ENCODE assay signal across 1 cellular context in the genomic region with DNA sequence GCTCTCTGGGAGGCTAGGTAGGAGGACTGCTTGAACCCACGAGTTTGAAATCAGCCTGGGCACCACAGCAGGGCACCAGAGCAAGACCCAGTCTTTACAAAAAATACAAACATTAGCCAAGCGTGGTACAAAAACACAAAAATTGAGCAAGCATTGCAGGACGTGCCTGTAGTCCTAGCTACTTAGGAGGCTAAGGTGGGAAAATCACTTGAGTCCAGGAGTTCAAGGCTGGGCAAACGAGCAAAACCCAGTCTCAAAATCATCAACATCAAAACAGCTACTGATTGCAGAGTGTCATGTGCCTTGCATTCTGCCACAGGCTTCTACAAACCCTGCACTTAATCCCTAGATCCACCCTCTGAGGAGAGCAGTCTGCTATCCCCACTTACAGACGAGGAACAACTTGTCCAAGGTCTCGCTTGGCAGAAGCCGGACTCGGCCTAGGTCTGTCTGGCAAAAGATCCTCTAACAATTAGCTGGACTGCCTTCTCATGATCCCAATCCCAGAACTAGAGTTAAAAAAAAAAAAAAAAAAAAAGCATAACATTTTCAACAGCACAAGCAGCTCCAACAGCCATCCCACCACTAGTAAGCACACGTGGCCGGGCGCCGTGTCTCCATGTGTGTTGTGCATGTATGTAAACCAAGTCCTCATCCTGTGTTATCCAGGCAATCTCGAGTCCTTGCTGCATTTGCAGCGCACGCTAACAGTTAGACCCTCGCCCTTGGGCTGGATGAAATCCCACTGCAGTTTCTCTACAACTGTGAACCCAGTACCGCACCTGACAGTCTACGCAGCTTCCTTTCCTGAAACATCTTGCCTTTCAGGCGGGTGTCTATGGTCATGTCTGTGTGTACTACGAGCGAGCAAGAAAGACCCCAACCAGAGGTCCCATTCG.
TF ChIP-seq lines count a peak whose summit lies in the region.

No MANE protein-coding gene starts in this region.

TF ChIP-seq in HepG2, 621 proteins besides CTCF, POLR2A, EP300 and RAD21 (continued from another document and continues in another):
- TF ChIP-seq, protein P1, sequence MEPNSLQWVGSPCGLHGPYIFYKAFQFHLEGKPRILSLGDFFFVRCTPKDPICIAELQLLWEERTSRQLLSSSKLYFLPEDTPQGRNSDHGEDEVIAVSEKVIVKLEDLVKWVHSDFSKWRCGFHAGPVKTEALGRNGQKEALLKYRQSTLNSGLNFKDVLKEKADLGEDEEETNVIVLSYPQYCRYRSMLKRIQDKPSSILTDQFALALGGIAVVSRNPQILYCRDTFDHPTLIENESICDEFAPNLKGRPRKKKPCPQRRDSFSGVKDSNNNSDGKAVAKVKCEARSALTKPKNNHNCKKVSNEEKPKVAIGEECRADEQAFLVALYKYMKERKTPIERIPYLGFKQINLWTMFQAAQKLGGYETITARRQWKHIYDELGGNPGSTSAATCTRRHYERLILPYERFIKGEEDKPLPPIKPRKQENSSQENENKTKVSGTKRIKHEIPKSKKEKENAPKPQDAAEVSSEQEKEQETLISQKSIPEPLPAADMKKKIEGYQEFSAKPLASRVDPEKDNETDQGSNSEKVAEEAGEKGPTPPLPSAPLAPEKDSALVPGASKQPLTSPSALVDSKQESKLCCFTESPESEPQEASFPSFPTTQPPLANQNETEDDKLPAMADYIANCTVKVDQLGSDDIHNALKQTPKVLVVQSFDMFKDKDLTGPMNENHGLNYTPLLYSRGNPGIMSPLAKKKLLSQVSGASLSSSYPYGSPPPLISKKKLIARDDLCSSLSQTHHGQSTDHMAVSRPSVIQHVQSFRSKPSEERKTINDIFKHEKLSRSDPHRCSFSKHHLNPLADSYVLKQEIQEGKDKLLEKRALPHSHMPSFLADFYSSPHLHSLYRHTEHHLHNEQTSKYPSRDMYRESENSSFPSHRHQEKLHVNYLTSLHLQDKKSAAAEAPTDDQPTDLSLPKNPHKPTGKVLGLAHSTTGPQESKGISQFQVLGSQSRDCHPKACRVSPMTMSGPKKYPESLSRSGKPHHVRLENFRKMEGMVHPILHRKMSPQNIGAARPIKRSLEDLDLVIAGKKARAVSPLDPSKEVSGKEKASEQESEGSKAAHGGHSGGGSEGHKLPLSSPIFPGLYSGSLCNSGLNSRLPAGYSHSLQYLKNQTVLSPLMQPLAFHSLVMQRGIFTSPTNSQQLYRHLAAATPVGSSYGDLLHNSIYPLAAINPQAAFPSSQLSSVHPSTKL (CRISPR knock-in tag; IDR thresholded peaks at IDR 0.05), result peak; percentile 74
- TF ChIP-seq ARNT (IDR thresholded peaks at IDR 0.05), result no peak
- no peak for TF ChIP-seq ZNF354B (CRISPR knock-in tag; IDR thresholded peaks at IDR 0.05)
- TF ChIP-seq, protein P2, sequence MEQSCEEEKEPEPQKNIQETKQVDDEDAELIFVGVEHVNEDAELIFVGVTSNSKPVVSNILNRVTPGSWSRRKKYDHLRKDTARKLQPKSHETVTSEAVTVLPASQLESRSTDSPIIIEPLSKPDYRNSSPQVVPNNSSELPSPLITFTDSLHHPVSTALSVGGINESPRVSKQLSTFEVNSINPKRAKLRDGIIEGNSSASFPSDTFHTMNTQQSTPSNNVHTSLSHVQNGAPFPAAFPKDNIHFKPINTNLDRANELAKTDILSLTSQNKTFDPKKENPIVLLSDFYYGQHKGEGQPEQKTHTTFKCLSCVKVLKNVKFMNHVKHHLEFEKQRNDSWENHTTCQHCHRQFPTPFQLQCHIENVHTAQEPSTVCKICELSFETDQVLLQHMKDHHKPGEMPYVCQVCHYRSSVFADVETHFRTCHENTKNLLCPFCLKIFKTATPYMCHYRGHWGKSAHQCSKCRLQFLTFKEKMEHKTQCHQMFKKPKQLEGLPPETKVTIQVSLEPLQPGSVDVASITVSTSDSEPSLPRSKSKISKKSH (CRISPR knock-in tag; IDR thresholded peaks at IDR 0.05; ENCODE audit: borderline replicate concordance), result no peak
- TF ChIP-seq ZEB1 (IDR thresholded peaks at IDR 0.05; ENCODE audit: insufficient replicate concordance, low read depth), result peak; percentile 43
- TF ChIP-seq, protein P3, sequence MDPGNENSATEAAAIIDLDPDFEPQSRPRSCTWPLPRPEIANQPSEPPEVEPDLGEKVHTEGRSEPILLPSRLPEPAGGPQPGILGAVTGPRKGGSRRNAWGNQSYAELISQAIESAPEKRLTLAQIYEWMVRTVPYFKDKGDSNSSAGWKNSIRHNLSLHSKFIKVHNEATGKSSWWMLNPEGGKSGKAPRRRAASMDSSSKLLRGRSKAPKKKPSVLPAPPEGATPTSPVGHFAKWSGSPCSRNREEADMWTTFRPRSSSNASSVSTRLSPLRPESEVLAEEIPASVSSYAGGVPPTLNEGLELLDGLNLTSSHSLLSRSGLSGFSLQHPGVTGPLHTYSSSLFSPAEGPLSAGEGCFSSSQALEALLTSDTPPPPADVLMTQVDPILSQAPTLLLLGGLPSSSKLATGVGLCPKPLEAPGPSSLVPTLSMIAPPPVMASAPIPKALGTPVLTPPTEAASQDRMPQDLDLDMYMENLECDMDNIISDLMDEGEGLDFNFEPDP (CRISPR knock-in tag; conservative IDR thresholded peaks at IDR 0.05), result no peak
- no peak for TF ChIP-seq ZNF782 (CRISPR knock-in tag; IDR thresholded peaks at IDR 0.05; ENCODE audit: borderline replicate concordance)
- TF ChIP-seq, protein P4, sequence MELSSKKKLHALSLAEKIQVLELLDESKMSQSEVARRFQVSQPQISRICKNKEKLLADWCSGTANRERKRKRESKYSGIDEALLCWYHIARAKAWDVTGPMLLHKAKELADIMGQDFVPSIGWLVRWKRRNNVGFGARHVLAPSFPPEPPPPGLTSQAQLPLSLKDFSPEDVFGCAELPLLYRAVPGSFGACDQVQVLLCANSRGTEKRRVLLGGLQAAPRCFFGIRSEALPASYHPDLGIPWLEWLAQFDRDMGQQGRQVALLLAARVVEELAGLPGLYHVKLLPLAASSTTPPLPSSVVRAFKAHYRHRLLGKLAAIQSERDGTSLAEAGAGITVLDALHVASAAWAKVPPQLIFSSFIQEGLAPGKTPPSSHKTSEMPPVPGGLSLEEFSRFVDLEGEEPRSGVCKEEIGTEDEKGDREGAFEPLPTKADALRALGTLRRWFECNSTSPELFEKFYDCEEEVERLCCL (CRISPR knock-in tag; IDR thresholded peaks at IDR 0.05; ENCODE audit: borderline replicate concordance), result no peak
- no peak for TF ChIP-seq ZNF777 (CRISPR knock-in tag; IDR thresholded peaks at IDR 0.05)
- TF ChIP-seq HNRNPLL (IDR thresholded peaks at IDR 0.05; ENCODE audit: low read depth, low read length, poor library complexity, severe bottlenecking), result no peak
- TF ChIP-seq RFX3 (CRISPR knock-in tag; IDR thresholded peaks at IDR 0.05), result no peak
- TF ChIP-seq, protein P5, sequence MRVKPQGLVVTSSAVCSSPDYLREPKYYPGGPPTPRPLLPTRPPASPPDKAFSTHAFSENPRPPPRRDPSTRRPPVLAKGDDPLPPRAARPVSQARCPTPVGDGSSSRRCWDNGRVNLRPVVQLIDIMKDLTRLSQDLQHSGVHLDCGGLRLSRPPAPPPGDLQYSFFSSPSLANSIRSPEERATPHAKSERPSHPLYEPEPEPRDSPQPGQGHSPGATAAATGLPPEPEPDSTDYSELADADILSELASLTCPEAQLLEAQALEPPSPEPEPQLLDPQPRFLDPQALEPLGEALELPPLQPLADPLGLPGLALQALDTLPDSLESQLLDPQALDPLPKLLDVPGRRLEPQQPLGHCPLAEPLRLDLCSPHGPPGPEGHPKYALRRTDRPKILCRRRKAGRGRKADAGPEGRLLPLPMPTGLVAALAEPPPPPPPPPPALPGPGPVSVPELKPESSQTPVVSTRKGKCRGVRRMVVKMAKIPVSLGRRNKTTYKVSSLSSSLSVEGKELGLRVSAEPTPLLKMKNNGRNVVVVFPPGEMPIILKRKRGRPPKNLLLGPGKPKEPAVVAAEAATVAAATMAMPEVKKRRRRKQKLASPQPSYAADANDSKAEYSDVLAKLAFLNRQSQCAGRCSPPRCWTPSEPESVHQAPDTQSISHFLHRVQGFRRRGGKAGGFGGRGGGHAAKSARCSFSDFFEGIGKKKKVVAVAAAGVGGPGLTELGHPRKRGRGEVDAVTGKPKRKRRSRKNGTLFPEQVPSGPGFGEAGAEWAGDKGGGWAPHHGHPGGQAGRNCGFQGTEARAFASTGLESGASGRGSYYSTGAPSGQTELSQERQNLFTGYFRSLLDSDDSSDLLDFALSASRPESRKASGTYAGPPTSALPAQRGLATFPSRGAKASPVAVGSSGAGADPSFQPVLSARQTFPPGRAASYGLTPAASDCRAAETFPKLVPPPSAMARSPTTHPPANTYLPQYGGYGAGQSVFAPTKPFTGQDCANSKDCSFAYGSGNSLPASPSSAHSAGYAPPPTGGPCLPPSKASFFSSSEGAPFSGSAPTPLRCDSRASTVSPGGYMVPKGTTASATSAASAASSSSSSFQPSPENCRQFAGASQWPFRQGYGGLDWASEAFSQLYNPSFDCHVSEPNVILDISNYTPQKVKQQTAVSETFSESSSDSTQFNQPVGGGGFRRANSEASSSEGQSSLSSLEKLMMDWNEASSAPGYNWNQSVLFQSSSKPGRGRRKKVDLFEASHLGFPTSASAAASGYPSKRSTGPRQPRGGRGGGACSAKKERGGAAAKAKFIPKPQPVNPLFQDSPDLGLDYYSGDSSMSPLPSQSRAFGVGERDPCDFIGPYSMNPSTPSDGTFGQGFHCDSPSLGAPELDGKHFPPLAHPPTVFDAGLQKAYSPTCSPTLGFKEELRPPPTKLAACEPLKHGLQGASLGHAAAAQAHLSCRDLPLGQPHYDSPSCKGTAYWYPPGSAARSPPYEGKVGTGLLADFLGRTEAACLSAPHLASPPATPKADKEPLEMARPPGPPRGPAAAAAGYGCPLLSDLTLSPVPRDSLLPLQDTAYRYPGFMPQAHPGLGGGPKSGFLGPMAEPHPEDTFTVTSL (CRISPR knock-in tag; IDR thresholded peaks at IDR 0.05; ENCODE audit: borderline replicate concordance), result no peak
- TF ChIP-seq WIZ (CRISPR knock-in tag; IDR thresholded peaks at IDR 0.05), result peak; percentile 65; the same call in 1 of the 2 replicates
- TF ChIP-seq ONECUT2 (CRISPR knock-in tag; IDR thresholded peaks at IDR 0.05), result no peak
- no peak for TF ChIP-seq CBFB (CRISPR knock-in tag; IDR thresholded peaks at IDR 0.05)
- TF ChIP-seq REL (CRISPR knock-in tag; conservative IDR thresholded peaks at IDR 0.05), result no peak
- TF ChIP-seq ZNF441 (CRISPR knock-in tag; IDR thresholded peaks at IDR 0.05; ENCODE audit: borderline replicate concordance), result no peak
- 0 out of 2 replicates have a peak, but pooled peaks have one; percentile 58 for TF ChIP-seq AKAP8 (CRISPR knock-in tag; IDR thresholded peaks at IDR 0.05)
- no peak for TF ChIP-seq PCBP2 (optimal IDR thresholded peaks at IDR 0.05; ENCODE audit: low read depth, low read length, poor library complexity, severe bottlenecking)
- no peak for TF ChIP-seq ZNF558 (CRISPR knock-in tag; IDR thresholded peaks at IDR 0.05; ENCODE audit: borderline replicate concordance)
- TF ChIP-seq ZFP36 (IDR thresholded peaks at IDR 0.05; ENCODE audit: borderline replicate concordance, low read depth, low read length, partially characterized antibody), result no peak
- 0 out of 2 replicates have a peak, but pooled peaks have one; percentile 28 for TF ChIP-seq IRF2 (CRISPR knock-in tag; IDR thresholded peaks at IDR 0.05)
- TF ChIP-seq ZIK1 (CRISPR knock-in tag; IDR thresholded peaks at IDR 0.05; ENCODE audit: borderline replicate concordance, low read depth), result peak; percentile 17; the same call in 1 of the 2 replicates
- no peak for TF ChIP-seq ATRX (CRISPR knock-in tag; IDR thresholded peaks at IDR 0.05; ENCODE audit: borderline replicate concordance)
- 0 out of 2 replicates have a peak, but pooled peaks have one; percentile 13 for TF ChIP-seq THAP11 (CRISPR knock-in tag; IDR thresholded peaks at IDR 0.05)
- no peak for TF ChIP-seq ZNF30 (CRISPR knock-in tag; IDR thresholded peaks at IDR 0.05)
- TF ChIP-seq MYC (CRISPR knock-in tag; IDR thresholded peaks at IDR 0.05; ENCODE audit: borderline replicate concordance), result peak; percentile 20; the same call in 1 of the 2 replicates
- TF ChIP-seq TCF12 (IDR thresholded peaks at IDR 0.05), result no peak
- no peak for TF ChIP-seq TCF12 (CRISPR knock-in tag; IDR thresholded peaks at IDR 0.05)
- TF ChIP-seq, protein P6, sequence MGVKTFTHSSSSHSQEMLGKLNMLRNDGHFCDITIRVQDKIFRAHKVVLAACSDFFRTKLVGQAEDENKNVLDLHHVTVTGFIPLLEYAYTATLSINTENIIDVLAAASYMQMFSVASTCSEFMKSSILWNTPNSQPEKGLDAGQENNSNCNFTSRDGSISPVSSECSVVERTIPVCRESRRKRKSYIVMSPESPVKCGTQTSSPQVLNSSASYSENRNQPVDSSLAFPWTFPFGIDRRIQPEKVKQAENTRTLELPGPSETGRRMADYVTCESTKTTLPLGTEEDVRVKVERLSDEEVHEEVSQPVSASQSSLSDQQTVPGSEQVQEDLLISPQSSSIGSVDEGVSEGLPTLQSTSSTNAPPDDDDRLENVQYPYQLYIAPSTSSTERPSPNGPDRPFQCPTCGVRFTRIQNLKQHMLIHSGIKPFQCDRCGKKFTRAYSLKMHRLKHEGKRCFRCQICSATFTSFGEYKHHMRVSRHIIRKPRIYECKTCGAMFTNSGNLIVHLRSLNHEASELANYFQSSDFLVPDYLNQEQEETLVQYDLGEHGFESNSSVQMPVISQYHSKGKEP (CRISPR knock-in tag; IDR thresholded peaks at IDR 0.05), result no peak
- TF ChIP-seq, protein P7, sequence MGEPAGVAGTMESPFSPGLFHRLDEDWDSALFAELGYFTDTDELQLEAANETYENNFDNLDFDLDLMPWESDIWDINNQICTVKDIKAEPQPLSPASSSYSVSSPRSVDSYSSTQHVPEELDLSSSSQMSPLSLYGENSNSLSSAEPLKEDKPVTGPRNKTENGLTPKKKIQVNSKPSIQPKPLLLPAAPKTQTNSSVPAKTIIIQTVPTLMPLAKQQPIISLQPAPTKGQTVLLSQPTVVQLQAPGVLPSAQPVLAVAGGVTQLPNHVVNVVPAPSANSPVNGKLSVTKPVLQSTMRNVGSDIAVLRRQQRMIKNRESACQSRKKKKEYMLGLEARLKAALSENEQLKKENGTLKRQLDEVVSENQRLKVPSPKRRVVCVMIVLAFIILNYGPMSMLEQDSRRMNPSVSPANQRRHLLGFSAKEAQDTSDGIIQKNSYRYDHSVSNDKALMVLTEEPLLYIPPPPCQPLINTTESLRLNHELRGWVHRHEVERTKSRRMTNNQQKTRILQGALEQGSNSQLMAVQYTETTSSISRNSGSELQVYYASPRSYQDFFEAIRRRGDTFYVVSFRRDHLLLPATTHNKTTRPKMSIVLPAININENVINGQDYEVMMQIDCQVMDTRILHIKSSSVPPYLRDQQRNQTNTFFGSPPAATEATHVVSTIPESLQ (CRISPR knock-in tag; conservative IDR thresholded peaks at IDR 0.05), result no peak
- TF ChIP-seq HMGA1 (CRISPR knock-in tag; conservative IDR thresholded peaks at IDR 0.05), result no peak
- no peak for TF ChIP-seq NR2F2 (IDR thresholded peaks at IDR 0.05; ENCODE audit: borderline replicate concordance, low read depth)
- peak; percentile 44; the same call in 1 of the 2 replicates for TF ChIP-seq ZNF614 (CRISPR knock-in tag; IDR thresholded peaks at IDR 0.05; ENCODE audit: borderline replicate concordance)
- TF ChIP-seq ZNF335 (CRISPR knock-in tag; IDR thresholded peaks at IDR 0.05), result 0 out of 2 replicates have a peak, but pooled peaks have one; percentile 29
- peak; percentile 77 for TF ChIP-seq RXRB (CRISPR knock-in tag; IDR thresholded peaks at IDR 0.05; ENCODE audit: borderline replicate concordance)
- no peak for TF ChIP-seq ZNF75D (CRISPR knock-in tag; IDR thresholded peaks at IDR 0.05; ENCODE audit: borderline replicate concordance)
- TF ChIP-seq ERF (CRISPR knock-in tag; IDR thresholded peaks at IDR 0.05), result no peak
- no peak for TF ChIP-seq HOXA7 (CRISPR knock-in tag; IDR thresholded peaks at IDR 0.05)
- peak; percentile 61; the same call in 1 of the 2 replicates for TF ChIP-seq CEBPB (IDR thresholded peaks at IDR 0.05; ENCODE audit: borderline replicate concordance, low read depth, low read length)
- TF ChIP-seq GABPB1 (CRISPR knock-in tag; IDR thresholded peaks at IDR 0.05), result 0 out of 2 replicates have a peak, but pooled peaks have one; percentile 1
- TF ChIP-seq KLF9 (CRISPR knock-in tag; IDR thresholded peaks at IDR 0.05; ENCODE audit: low read depth), result no peak
- TF ChIP-seq ZNF850 (CRISPR knock-in tag; conservative IDR thresholded peaks at IDR 0.05), result no peak
- TF ChIP-seq SMAD9 (CRISPR knock-in tag; IDR thresholded peaks at IDR 0.05), result no peak
